ENCODE assay signal across 8 cellular contexts in the genomic region with DNA sequence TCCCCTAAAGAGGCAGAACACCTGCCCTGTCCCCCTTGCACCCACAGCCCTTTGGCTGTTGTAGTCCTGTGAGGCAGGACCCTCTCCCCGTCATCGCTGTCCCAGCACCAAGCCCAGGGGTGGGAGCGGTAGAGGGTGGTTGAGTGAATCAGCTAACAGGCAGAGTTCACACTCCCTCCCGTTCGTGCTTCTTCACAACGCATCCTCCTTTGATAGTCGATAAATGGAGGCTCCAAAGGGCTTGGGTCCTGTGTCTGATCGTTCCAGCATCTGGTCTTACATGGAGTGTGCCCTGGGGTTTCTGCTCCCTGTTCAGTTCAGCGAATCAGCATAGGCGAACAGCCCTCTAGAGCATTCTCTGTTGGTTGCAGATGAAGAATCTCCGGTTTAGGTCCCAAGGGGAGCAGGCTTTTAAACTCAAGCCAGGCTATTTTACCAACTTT. TPM values are rescaled to one million over a fixed set of nuclear protein-coding genes. Genes with fewer than 3 reads are reported as not detected.
DNase-seq lines count a peak whose midpoint lies in the region.

No MANE protein-coding gene starts in this region.

- 68% methylated on average over 9 of the region's 11 CpGs for WGBS in HUES64
- WGBS in thymus, result 91% methylated on average over 11 of the region's 11 CpGs

- H3K27me3 ChIP-seq in BLaER1, result no peaks in the 10 kb centered on the region
- no peaks in the 10 kb centered on the region for H3K27me3 ChIP-seq in HUES64 (ENCODE audit: insufficient read depth, low read length)
- no peaks in the 10 kb centered on the region for H3K27me3 ChIP-seq in thymus (ENCODE audit: control insufficient read depth, insufficient read depth)

- H3K4me1 ChIP-seq in BLaER1 (peaks cover 83% of the 10 kb centered on the region), HUES64 (ENCODE audit: insufficient read depth, low read length) (peaks cover 16% of the 10 kb centered on the region), thymus (ENCODE audit: control insufficient read depth, insufficient read depth, low read length) (peaks cover 24% of the 10 kb centered on the region)

- peak overlapping the region; percentile 99 for H3K27ac ChIP-seq in BLaER1
- peak overlapping the region; percentile 95 for H3K27ac ChIP-seq in HUES64 (ENCODE audit: low read depth, low read length)
- H3K27ac ChIP-seq in thymus (ENCODE audit: low read depth), result no peak overlapping the region

- H3K36me3 ChIP-seq in BLaER1, result peaks cover 33% of the 10 kb centered on the region
- peaks cover 45% of the 10 kb centered on the region for H3K36me3 ChIP-seq in HUES64 (ENCODE audit: insufficient read depth, low read length)
- peaks cover 23% of the 10 kb centered on the region for H3K36me3 ChIP-seq in thymus (ENCODE audit: control insufficient read depth, insufficient read depth)

- H4K20me1 ChIP-seq in BLaER1, result peaks cover 35% of the 10 kb centered on the region

- DNase-seq in astrocyte of the hippocampus (ENCODE audit: low read depth, low spot score) (peak; percentile 11), left kidney (ENCODE audit: low read depth, low spot score) (peak; percentile 42), NK-92 (lab: John Stamatoyannopoulos, UW; ENCODE audit: unreplicated experiment) (no peak)
- no peak for DNase-seq in stimulated activated CD4-positive, alpha-beta T cell treated with anti-CD3 and anti-CD28 coated beads, Interleukin-4, amount 100 ng/mL, for 24 hours
- no peak for DNase-seq in stimulated activated CD4-positive, alpha-beta T cell treated with anti-CD3 and anti-CD28 coated beads, Interleukin-12 subunit alpha, Interleukin-12 subunit beta, amount 100 ng/mL, for 4 hours

- no peaks in the 10 kb centered on the region for H3K9me3 ChIP-seq in BLaER1
- no peaks in the 10 kb centered on the region for H3K9me3 ChIP-seq in HUES64 (ENCODE audit: insufficient read depth, low read depth, low read length)
- H3K9me3 ChIP-seq in thymus (ENCODE audit: control insufficient read depth), result no peaks in the 10 kb centered on the region

- H3K4me3 ChIP-seq in BLaER1, result peak overlapping the region; percentile 93
- peak overlapping the region; percentile 74 for H3K4me3 ChIP-seq in HUES64 (ENCODE audit: low read length)
- peak overlapping the region; percentile 95 for H3K4me3 ChIP-seq in thymus (ENCODE audit: low read length)

- peak overlapping the region; percentile 98 for H3K9ac ChIP-seq in BLaER1
- H3K9ac ChIP-seq in HUES64 (ENCODE audit: low read depth, low read length), result peak overlapping the region; percentile 91

- peak overlapping the region; percentile 99 for H3K4me2 ChIP-seq in BLaER1

RNA-seq across cellular contexts. Expression of gene HMCES, which starts 0.8 kb away (rescaled TPM):
- polyA plus RNA-seq in HUES64 (2013, experiment 1 of 2), result 31.7 TPM
- polyA plus RNA-seq in HUES64 (2013, experiment 2 of 2), result 31.0 TPM
- 59.4 TPM for polyA plus RNA-seq in thymus

RNA-seq across cellular contexts. Expression of gene COPG1, which starts 28.4 kb away (rescaled TPM):
- polyA plus RNA-seq in HUES64 (2013, experiment 1 of 2), result 60.7 TPM
- 65.9 TPM for polyA plus RNA-seq in HUES64 (2013, experiment 2 of 2)
- polyA plus RNA-seq in thymus, result 70.8 TPM

Comparison
In these comparisons a context has a peak if more than half of its experiments do, and no peak if none do; other contexts are left out.
1. DNase-seq: peak in astrocyte of the hippocampus (single experiment) and left kidney (single experiment); none in stimulated activated CD4-positive, alpha-beta T cell treated with anti-CD3 and anti-CD28 coated beads, Interleukin-4, amount 100 ng/mL, for 24 hours (single experiment), stimulated activated CD4-positive, alpha-beta T cell treated with anti-CD3 and anti-CD28 coated beads, Interleukin-12 subunit alpha, Interleukin-12 subunit beta, amount 100 ng/mL, for 4 hours (single experiment) and NK-92 (single experiment).
2. Peak in every context shown above with its lines, with median percentiles within 50 percentile points of each other: H3K4me3 ChIP-seq.